Comparison of ENCODE assay signal across 11 cellular contexts in the genomic region with DNA sequence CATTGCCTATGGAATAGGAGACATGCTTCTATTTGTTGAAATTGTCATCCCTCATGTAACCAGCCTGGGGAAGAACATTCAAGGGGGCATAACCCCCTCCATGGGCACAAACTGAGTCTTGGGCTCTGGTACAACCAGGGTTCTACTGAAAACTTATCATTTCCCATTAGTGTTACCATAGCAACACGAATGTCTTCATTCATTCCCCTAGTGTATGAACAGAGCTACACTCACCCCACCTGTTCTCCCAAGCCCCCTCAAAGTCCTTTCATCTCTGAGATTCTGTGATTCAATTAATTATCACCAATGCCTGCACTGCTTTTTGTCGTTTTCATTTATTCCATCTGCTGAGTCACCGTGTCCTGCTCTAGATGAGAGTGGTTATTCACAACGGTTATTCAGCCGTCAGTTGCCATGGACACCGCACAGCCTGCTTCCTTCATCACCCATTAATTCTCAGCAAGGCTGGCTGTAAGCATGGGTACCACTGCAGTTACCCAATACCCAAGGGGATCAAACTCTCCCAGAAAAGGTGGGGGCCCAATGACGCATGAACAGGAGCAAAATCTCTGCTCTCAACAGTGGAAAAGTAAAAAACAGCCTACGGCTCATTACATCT. TPM values are rescaled to one million over a fixed set of nuclear protein-coding genes. Genes with fewer than 3 reads are reported as not detected.
DNase-seq lines count a peak whose midpoint lies in the region; ATAC-seq and TF ChIP-seq lines count a peak whose summit lies in the region.
"Had no signal": no experiment of that assay in that cellular context is flagged by ENCODE, and none has a peak within 500 bp of the region (broad histone marks: within the 10 kb centered on the region; RNA-seq: fewer than 3 reads in every experiment).

No MANE protein-coding gene starts in this region.

- H3K27ac ChIP-seq in heart left ventricle = no peak overlapping the region

- H3K9me3 ChIP-seq in heart left ventricle = no peaks in the 10 kb centered on the region

- no peaks in the 10 kb centered on the region for H3K4me1 ChIP-seq in heart left ventricle

- H3K4me3 Mint-ChIP-seq in activated T-cell treated with anti-CD3 and anti-CD28 coated beads, Interleukin-2, amount 50 U/mL, for 72 hours = no peak overlapping the region
- H3K4me3 Mint-ChIP-seq in activated T-cell treated with anti-CD3 and anti-CD28 coated beads, Interleukin-2, amount 50 U/mL, for 24 hours = no peak overlapping the region

- DNase-seq in activated T-cell treated with anti-CD3 and anti-CD28 coated beads, Interleukin-2, amount 50 U/mL, for 72 hours = no peak
- DNase-seq in activated T-cell treated with anti-CD3 and anti-CD28 coated beads, Interleukin-2, amount 50 U/mL, for 24 hours = no peak
- DNase-seq in NCI-H2107 (lab: John Stamatoyannopoulos, UW) = peak; percentile 61
- peak; percentile 63 for DNase-seq in choroid plexus epithelial cell (ENCODE audit: low read depth)
- DNase-seq in posterior cingulate gyrus = peak; percentile 27 to 93 (median 64)
- no peak for DNase-seq in heart left ventricle
- DNase-seq: T-helper 2 cell had no signal

- peaks cover 7% of the 10 kb centered on the region for H3K27me3 Mint-ChIP-seq in activated T-cell treated with anti-CD3 and anti-CD28 coated beads, Interleukin-2, amount 50 U/mL, for 72 hours (ENCODE audit: low read depth)
- H3K27me3 Mint-ChIP-seq in activated T-cell treated with anti-CD3 and anti-CD28 coated beads, Interleukin-2, amount 50 U/mL, for 24 hours = peaks cover 5% of the 10 kb centered on the region

- no peaks in the 10 kb centered on the region for H3K36me3 Mint-ChIP-seq in activated T-cell treated with anti-CD3 and anti-CD28 coated beads, Interleukin-2, amount 50 U/mL, for 72 hours (ENCODE audit: insufficient read depth in 2 of 2)
- H3K36me3 Mint-ChIP-seq in activated T-cell treated with anti-CD3 and anti-CD28 coated beads, Interleukin-2, amount 50 U/mL, for 24 hours (ENCODE audit: low read depth) = no peaks in the 10 kb centered on the region

- H3K9me3 Mint-ChIP-seq in activated T-cell treated with anti-CD3 and anti-CD28 coated beads, Interleukin-2, amount 50 U/mL, for 72 hours = no peaks in the 10 kb centered on the region
- no peaks in the 10 kb centered on the region for H3K9me3 Mint-ChIP-seq in activated T-cell treated with anti-CD3 and anti-CD28 coated beads, Interleukin-2, amount 50 U/mL, for 24 hours

- H3K4me1 Mint-ChIP-seq in activated T-cell treated with anti-CD3 and anti-CD28 coated beads, Interleukin-2, amount 50 U/mL, for 72 hours (ENCODE audit: low read depth) = peaks cover 7% of the 10 kb centered on the region
- peaks cover 6% of the 10 kb centered on the region for H3K4me1 Mint-ChIP-seq in activated T-cell treated with anti-CD3 and anti-CD28 coated beads, Interleukin-2, amount 50 U/mL, for 24 hours (ENCODE audit: low read depth)

- peak; percentile 40 to 55 for ATAC-seq in activated T-cell treated with anti-CD3 and anti-CD28 coated beads, Interleukin-2, amount 50 U/mL, for 72 hours (replicated peaks in 1 of 2)
- ATAC-seq in heart left ventricle (no peak), GM18867 (IDR thresholded peaks at IDR 0.05; ENCODE audit: unreplicated experiment) (no peak), HG03025 (IDR thresholded peaks at IDR 0.05; ENCODE audit: low FRiP score, unreplicated experiment) (no peak)

- 64 to 75% (median 68%) methylated on average over 8 of the region's 8 CpGs for WGBS in heart left ventricle, 4 donors

- H3K36me3 ChIP-seq in heart left ventricle = no peaks in the 10 kb centered on the region

- TF ChIP-seq POLR2A in heart left ventricle (IDR thresholded peaks at IDR 0.05) = no peak

- peaks cover 0 to 6% (median 0%) of the 10 kb centered on the region in 9 donors for H3K27me3 ChIP-seq in heart left ventricle

- intact Hi-C loops in posterior cingulate gyrus (cut with DNase I) = no loop called here
- intact Hi-C loops in heart left ventricle (cut with DNase I) = no loop called here

- TF ChIP-seq CTCF in choroid plexus epithelial cell (conservative IDR thresholded peaks at IDR 0.05; ENCODE audit: low read depth, low read length) (no peak), heart left ventricle (IDR thresholded peaks at IDR 0.05) (no peak)

- H3K27ac Mint-ChIP-seq in activated T-cell treated with anti-CD3 and anti-CD28 coated beads, Interleukin-2, amount 50 U/mL, for 72 hours = no peak overlapping the region
- no peak overlapping the region for H3K27ac Mint-ChIP-seq in activated T-cell treated with anti-CD3 and anti-CD28 coated beads, Interleukin-2, amount 50 U/mL, for 24 hours

- H3K4me3 ChIP-seq in choroid plexus epithelial cell (ENCODE audit: low read depth, low read length) = no peak overlapping the region
- H3K4me3 ChIP-seq in heart left ventricle = no peak overlapping the region

RNA-seq across cellular contexts. Expression of gene GAST, which starts 1.6 kb away (rescaled TPM):
- total RNA-seq in activated T-cell treated with anti-CD3 and anti-CD28 coated beads, Interleukin-2, amount 50 U/mL, for 72 hours = not detected
- total RNA-seq in heart left ventricle = not detected
- not detected for polyA plus RNA-seq in heart left ventricle
- total RNA-seq: HT-29, lower leg skin had no signal

RNA-seq across cellular contexts. Expression of gene EIF1, which starts 21.9 kb away (rescaled TPM):
- 1,000 to 10,000 TPM; 2,404 to 2,458 TPM for total RNA-seq in activated T-cell treated with anti-CD3 and anti-CD28 coated beads, Interleukin-2, amount 50 U/mL, for 72 hours
- total RNA-seq in heart left ventricle = 1,000 to 10,000 TPM in 6 of 9 donors, 100 to 1,000 TPM in 3; 402 to 1,338 (median 1,177) TPM
- 1,000 to 10,000 TPM in 1 of 2 donors, 100 to 1,000 TPM in 1; 911 to 1,001 TPM for polyA plus RNA-seq in heart left ventricle

RNA-seq across cellular contexts. Expression of gene HAP1, which starts 23.9 kb away (rescaled TPM):
- under 1 TPM; 0.17 to 0.21 TPM for total RNA-seq in activated T-cell treated with anti-CD3 and anti-CD28 coated beads, Interleukin-2, amount 50 U/mL, for 72 hours
- under 1 TPM in 4 of 9 donors, not detected in 5; 0.07 to 0.35 (median 0.10) TPM for total RNA-seq in heart left ventricle
- under 1 TPM in 1 of 2 donors, not detected in 1; 0.10 TPM for polyA plus RNA-seq in heart left ventricle
- total RNA-seq: HT-29 had no signal

Comparison
In these comparisons a context has a peak if more than half of its experiments do, and no peak if none do; other contexts are left out.
1. ATAC-seq: peak in activated T-cell treated with anti-CD3 and anti-CD28 coated beads, Interleukin-2, amount 50 U/mL, for 72 hours (2 of 2); none in heart left ventricle (0 of 4), GM18867 (single experiment) and HG03025 (single experiment).
2. DNase-seq: peak in NCI-H2107 (single experiment), choroid plexus epithelial cell (single experiment) and posterior cingulate gyrus (10 of 10); none in activated T-cell treated with anti-CD3 and anti-CD28 coated beads, Interleukin-2, amount 50 U/mL, for 72 hours (0 of 2), activated T-cell treated with anti-CD3 and anti-CD28 coated beads, Interleukin-2, amount 50 U/mL, for 24 hours (single experiment) and heart left ventricle (0 of 5).